In the genomic region with DNA sequence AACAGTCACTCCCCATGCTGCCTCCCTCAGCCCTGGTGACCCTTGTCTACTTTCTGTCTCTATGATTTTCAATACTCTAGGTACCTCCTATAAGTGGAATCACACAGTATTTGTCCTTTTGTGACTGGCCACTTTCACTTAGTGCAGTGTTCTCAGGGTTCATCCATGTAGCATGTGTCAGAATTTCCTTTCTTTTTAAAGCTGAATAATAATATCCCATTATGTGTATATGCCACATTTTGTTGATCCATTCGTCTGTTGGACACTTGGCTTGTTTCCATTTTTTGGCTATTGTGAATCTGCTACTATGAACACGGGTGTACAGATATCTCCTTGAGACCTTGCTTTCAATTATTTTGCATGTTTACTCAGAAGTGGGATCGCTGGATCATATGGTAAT, we compare ENCODE assay signal across 29 cellular contexts. TPM values are rescaled to one million over a fixed set of nuclear protein-coding genes. Genes with fewer than 3 reads are reported as not detected.
"Had no signal": no experiment of that assay in that cellular context is flagged by ENCODE, and none has a peak within 500 bp of the region (broad histone marks: within the 10 kb centered on the region; RNA-seq: fewer than 3 reads in every experiment).

No MANE protein-coding gene starts in this region.

- H3K4me2 ChIP-seq: neural progenitor cell had no signal

- H3K79me2 ChIP-seq: parathyroid adenoma had no signal

- H3K36me3 ChIP-seq: neural progenitor cell had no signal

- H3K27ac ChIP-seq: colonic mucosa, epithelial cell of prostate, neural progenitor cell, parathyroid adenoma, prostate gland, skin epidermis, thoracic aorta, tibial nerve, vagina had no signal

- H3K27me3 ChIP-seq: colonic mucosa, neural progenitor cell, spleen, tibial nerve, upper lobe of left lung, vagina had no signal

- H3K4me3 ChIP-seq: colonic mucosa, lung, neural progenitor cell, prostate gland, skin epidermis, spleen, thoracic aorta, tibial nerve, upper lobe of left lung, vagina had no signal

- H3K9me3 ChIP-seq: colonic mucosa, prostate gland, spleen, thoracic aorta, tibial nerve, upper lobe of left lung, vagina had no signal

- ATAC-seq: effector memory CD8-positive, alpha-beta T cell; esophagus mucosa; left lobe of liver; naive thymus-derived CD4-positive, alpha-beta T cell; right cardiac atrium; stimulated activated memory B cell treated with anti-CD40 and anti-IgM and Interleukin-4, amounts not matched to agents 10 μg/mL and 1 μg/mL and 100 μg/mL, for 72 hours; stimulated activated naive CD8-positive, alpha-beta T cell treated with anti-CD3 and anti-CD28 coated beads, Interleukin-15, Interleukin-2, amounts not matched to agents 100 U/mL and 50 U/mL, for 24 hours had no signal

- H3K27ac Mint-ChIP-seq: dendritic cell treated with granulocyte-macrophage colony-stimulating factor and Interleukin-4, amounts not matched to agents 40 ng/mL and 50 ng/mL, for 4 days; effector memory CD8-positive, alpha-beta T cell; memory B cell; nephron; neural progenitor cell; stimulated activated memory B cell treated with anti-CD40 and anti-IgM and Interleukin-4, amounts not matched to agents 10 μg/mL and 1 μg/mL and 100 μg/mL, for 72 hours had no signal

- H3K9me3 Mint-ChIP-seq: central memory CD8-positive, alpha-beta T cell; dendritic cell treated with granulocyte-macrophage colony-stimulating factor and Interleukin-4, amounts not matched to agents 40 ng/mL and 50 ng/mL, for 4 days; effector memory CD8-positive, alpha-beta T cell; memory B cell; naive thymus-derived CD4-positive, alpha-beta T cell; nephron; neural progenitor cell; stimulated activated memory B cell treated with anti-CD40 and anti-IgM and Interleukin-4, amounts not matched to agents 10 μg/mL and 1 μg/mL and 100 μg/mL, for 72 hours had no signal

- H3K4me1 Mint-ChIP-seq: memory B cell; nephron; neural progenitor cell; stimulated activated memory B cell treated with anti-CD40 and anti-IgM and Interleukin-4, amounts not matched to agents 10 μg/mL and 1 μg/mL and 100 μg/mL, for 72 hours had no signal

- H3K27me3 Mint-ChIP-seq: central memory CD8-positive, alpha-beta T cell; dendritic cell treated with granulocyte-macrophage colony-stimulating factor and Interleukin-4, amounts not matched to agents 40 ng/mL and 50 ng/mL, for 4 days; effector memory CD8-positive, alpha-beta T cell; memory B cell; naive thymus-derived CD4-positive, alpha-beta T cell; stimulated activated memory B cell treated with anti-CD40 and anti-IgM and Interleukin-4, amounts not matched to agents 10 μg/mL and 1 μg/mL and 100 μg/mL, for 72 hours had no signal

- H3K9ac ChIP-seq: neural progenitor cell, parathyroid adenoma had no signal

- H3K4me1 ChIP-seq: colonic mucosa, neural progenitor cell, parathyroid adenoma had no signal

- H3K4me3 Mint-ChIP-seq: central memory CD8-positive, alpha-beta T cell; dendritic cell treated with granulocyte-macrophage colony-stimulating factor and Interleukin-4, amounts not matched to agents 40 ng/mL and 50 ng/mL, for 4 days; effector memory CD8-positive, alpha-beta T cell; memory B cell; naive thymus-derived CD4-positive, alpha-beta T cell; nephron; neural progenitor cell; stimulated activated memory B cell treated with anti-CD40 and anti-IgM and Interleukin-4, amounts not matched to agents 10 μg/mL and 1 μg/mL and 100 μg/mL, for 72 hours had no signal

- DNase-seq: colonic mucosa; effector memory CD8-positive, alpha-beta T cell; foreskin melanocyte; glutamatergic neuron; kidney; naive thymus-derived CD4-positive, alpha-beta T cell; right cardiac atrium; spleen; stimulated activated CD4-positive, alpha-beta T cell treated with anti-CD3 and anti-CD28 coated beads, Interleukin-4, amount 100 ng/mL, for 4 hours; stimulated activated naive CD8-positive, alpha-beta T cell treated with anti-CD3 and anti-CD28 coated beads, Interleukin-15, Interleukin-2, amounts not matched to agents 100 U/mL and 50 U/mL, for 24 hours; upper lobe of left lung had no signal

- H2AFZ ChIP-seq: neural progenitor cell, parathyroid adenoma had no signal

RNA-seq across cellular contexts. Expression of gene GOLGA6A, which starts 53.7 kb away (rescaled TPM):
- total RNA-seq: colonic mucosa, mononuclear cell, osteoblast, right cardiac atrium had no signal
